Comparison of ENCODE assay signal across 7 cellular contexts in genomic region chr3:141646760-141647561, GRCh38.
DNase-seq lines count a peak whose midpoint lies in the region; ATAC-seq and TF ChIP-seq lines count a peak whose summit lies in the region.

No MANE protein-coding gene starts in this region.

- no peaks in the 10 kb centered on the region for H3K4me1 ChIP-seq in naive thymus-derived CD4-positive, alpha-beta T cell (ENCODE audit: control insufficient read depth in 2 of 2, insufficient read depth in 2 of 2, low read length in 2 of 2)

- intact Hi-C loops in naive thymus-derived CD4-positive, alpha-beta T cell (cut with micrococcal nuclease): no loop called here

- POLR2A ChIA-PET in naive thymus-derived CD4-positive, alpha-beta T cell (lab: Charles Lee): no interaction called here

- no peaks in the 10 kb centered on the region for H3K27me3 ChIP-seq in naive thymus-derived CD4-positive, alpha-beta T cell (ENCODE audit: control insufficient read depth in 2 of 2, insufficient read depth in 2 of 2, low read length in 2 of 2)

- peaks cover 13% of the 10 kb centered on the region for H3K4me1 Mint-ChIP-seq in HFFc6 (ENCODE audit: low read depth)
- peaks cover 0 to 7% (median 0%) of the 10 kb centered on the region in 7 donors for H3K4me1 Mint-ChIP-seq in naive thymus-derived CD4-positive, alpha-beta T cell

- CTCF ChIA-PET in naive thymus-derived CD4-positive, alpha-beta T cell (lab: Charles Lee): interaction anchor here (0.6 kb wide), 1 partner anchor 279 kb away, joined by 4 read pairs; no protein-coding TSS in a partner anchor

- H3K9me3 ChIP-seq in naive thymus-derived CD4-positive, alpha-beta T cell (ENCODE audit: control insufficient read depth in 2 of 3, low read length in 3 of 3): no peaks in the 10 kb centered on the region

- H3K27me3 Mint-ChIP-seq in HFFc6 (ENCODE audit: insufficient read depth): peaks cover 9% of the 10 kb centered on the region
- H3K27me3 Mint-ChIP-seq in naive thymus-derived CD4-positive, alpha-beta T cell: peaks cover 0 to 5% (median 0%) of the 10 kb centered on the region in 5 donors

- TF ChIP-seq CTCF in HFFc6 (IDR thresholded peaks at IDR 0.05): no peak
- no peak for TF ChIP-seq CTCF in choroid plexus epithelial cell (conservative IDR thresholded peaks at IDR 0.05; ENCODE audit: low read depth, low read length)

- H3K36me3 Mint-ChIP-seq in HFFc6 (ENCODE audit: low read depth): no peaks in the 10 kb centered on the region
- no peaks in the 10 kb centered on the region for H3K36me3 Mint-ChIP-seq in naive thymus-derived CD4-positive, alpha-beta T cell

- no peak overlapping the region for H3K4me3 ChIP-seq in choroid plexus epithelial cell (ENCODE audit: low read depth, low read length)
- no peak overlapping the region for H3K4me3 ChIP-seq in naive thymus-derived CD4-positive, alpha-beta T cell (ENCODE audit: low read length)

- no peaks in the 10 kb centered on the region for H3K9me3 Mint-ChIP-seq in HFFc6
- no peaks in the 10 kb centered on the region for H3K9me3 Mint-ChIP-seq in naive thymus-derived CD4-positive, alpha-beta T cell

- DNase-seq in HFFc6 (peak; percentile 20), NCI-H69 (lab: John Stamatoyannopoulos, UW) (peak; percentile 31), choroid plexus epithelial cell (ENCODE audit: low read depth) (peak; percentile 86), cortex of kidney (lab: John Stamatoyannopoulos, UW) (no peak)
- DNase-seq in naive thymus-derived CD4-positive, alpha-beta T cell: no peak

- H3K27ac ChIP-seq in naive thymus-derived CD4-positive, alpha-beta T cell (ENCODE audit: low read depth, low read length): no peak overlapping the region

- peak; percentile 81 for ATAC-seq in naive thymus-derived CD4-positive, alpha-beta T cell
- ATAC-seq in GM21576 (IDR thresholded peaks at IDR 0.05; ENCODE audit: unreplicated experiment) (no peak), GM18498 (IDR thresholded peaks at IDR 0.05; ENCODE audit: unreplicated experiment) (no peak)

- no peak overlapping the region for H3K27ac Mint-ChIP-seq in HFFc6
- H3K27ac Mint-ChIP-seq in naive thymus-derived CD4-positive, alpha-beta T cell: peak overlapping the region in 1 of 9 donors; percentile 27

- H3K4me3 Mint-ChIP-seq in HFFc6: no peak overlapping the region
- no peak overlapping the region for H3K4me3 Mint-ChIP-seq in naive thymus-derived CD4-positive, alpha-beta T cell

- H3K36me3 ChIP-seq in naive thymus-derived CD4-positive, alpha-beta T cell (ENCODE audit: control insufficient read depth in 2 of 3, insufficient read depth in 3 of 3, low read length in 3 of 3): no peaks in the 10 kb centered on the region

Comparison
In these comparisons a context has a peak if more than half of its experiments do, and no peak if none do; other contexts are left out.
1. DNase-seq: peak in HFFc6 (single experiment), NCI-H69 (single experiment) and choroid plexus epithelial cell (single experiment); none in naive thymus-derived CD4-positive, alpha-beta T cell (0 of 9) and cortex of kidney (single experiment).